In genomic region chr21:21175798-21176334, GRCh38 we compare ENCODE assay signal across 18 cellular contexts.
A peak's percentile ranks its signal among the peaks of the same experiment; 100 is the strongest.
DNase-seq lines count a peak whose midpoint lies in the region; ATAC-seq, FAIRE-seq and TF ChIP-seq lines count a peak whose summit lies in the region.
"Had no signal": no experiment of that assay in that cellular context is flagged by ENCODE, and none has a peak within 500 bp of the region (broad histone marks: within the 10 kb centered on the region; RNA-seq: fewer than 3 reads in every experiment).

No MANE protein-coding gene starts in this region.

- H3K36me3 Mint-ChIP-seq in astrocyte (ENCODE audit: low read depth, unreplicated experiment), result no peaks in the 10 kb centered on the region
- H3K36me3 Mint-ChIP-seq in natural killer cell, result no peaks in the 10 kb centered on the region
- H3K36me3 Mint-ChIP-seq in effector memory CD8-positive, alpha-beta T cell (ENCODE audit: insufficient read depth), result no peaks in the 10 kb centered on the region
- H3K36me3 Mint-ChIP-seq: mesothelial cell of epicardium, neural progenitor cell, T-cell, WTC11 had no signal

- H3K27me3 Mint-ChIP-seq in astrocyte (ENCODE audit: low read depth, unreplicated experiment), result no peaks in the 10 kb centered on the region
- H3K27me3 Mint-ChIP-seq in natural killer cell (ENCODE audit: low read depth in 2 of 2), result no peaks in the 10 kb centered on the region
- no peaks in the 10 kb centered on the region for H3K27me3 Mint-ChIP-seq in effector memory CD8-positive, alpha-beta T cell
- H3K27me3 Mint-ChIP-seq: T-cell had no signal

- no peak overlapping the region for H3K9ac ChIP-seq in astrocyte (ENCODE audit: low read length)
- H3K9ac ChIP-seq: neural progenitor cell had no signal

- no peak overlapping the region for H3K27ac Mint-ChIP-seq in astrocyte (ENCODE audit: unreplicated experiment)
- H3K27ac Mint-ChIP-seq in natural killer cell, result peak overlapping the region; percentile 21 to 49
- no peak overlapping the region for H3K27ac Mint-ChIP-seq in effector memory CD8-positive, alpha-beta T cell
- H3K27ac Mint-ChIP-seq: mesothelial cell of epicardium, neural progenitor cell, T-cell, WTC11 had no signal

- peak overlapping the region; percentile 34 for H2AFZ ChIP-seq in astrocyte (ENCODE audit: low read depth, low read length)
- H2AFZ ChIP-seq: neural progenitor cell had no signal

- H3K9me3 Mint-ChIP-seq in astrocyte (ENCODE audit: unreplicated experiment) (no peaks in the 10 kb centered on the region), natural killer cell (no peaks in the 10 kb centered on the region)
- peaks cover 6 to 7% of the 10 kb centered on the region in 2 donors for H3K9me3 Mint-ChIP-seq in effector memory CD8-positive, alpha-beta T cell
- H3K9me3 Mint-ChIP-seq: mesothelial cell of epicardium, neural progenitor cell, T-cell, WTC11 had no signal

- ATAC-seq in natural killer cell, result no peak
- no peak for ATAC-seq in effector memory CD8-positive, alpha-beta T cell (replicated peaks)
- ATAC-seq: left cardiac atrium, T-cell, WTC11 had no signal

- intact Hi-C loops in natural killer cell (cut with micrococcal nuclease), result no loop called here

- no peaks in the 10 kb centered on the region for H3K9me3 ChIP-seq in MG63
- H3K9me3 ChIP-seq in astrocyte (ENCODE audit: insufficient read depth, low read depth, low read length), result no peaks in the 10 kb centered on the region

- no peak for FAIRE-seq in astrocyte (lab: Jason Lieb, UNC)

- DNase-seq in NCI-H2227 treated with DMSO at 0.1 percent for 48 hours (lab: John Stamatoyannopoulos, UW) (peak; percentile 67), NCI-H2227 (lab: John Stamatoyannopoulos, UW; ENCODE audit: unreplicated experiment) (no peak), MG63 (no peak), astrocyte (ENCODE audit: low read depth) (no peak), natural killer cell (no peak), T1000 (lab: John Stamatoyannopoulos, UW) (no peak), NCI-H1105 treated with DMSO at 0.1 percent for 48 hours (lab: John Stamatoyannopoulos, UW) (no peak)
- DNase-seq in effector memory CD8-positive, alpha-beta T cell, result no peak
- DNase-seq: activated effector memory CD4-positive, alpha-beta T cell treated with Interleukin-2 at 50 U/mL for 16 hours; amygdala; DMS153; left cardiac atrium; NCI-H1436; T-cell had no signal

- no peaks in the 10 kb centered on the region for H3K79me2 ChIP-seq in astrocyte (ENCODE audit: insufficient read depth, low read length)

- H3K4me1 Mint-ChIP-seq in astrocyte (ENCODE audit: low read depth, unreplicated experiment) (no peaks in the 10 kb centered on the region), natural killer cell (peaks cover 7 to 23% of the 10 kb centered on the region in 2 donors)
- no peaks in the 10 kb centered on the region for H3K4me1 Mint-ChIP-seq in effector memory CD8-positive, alpha-beta T cell (ENCODE audit: low read depth in 2 of 2)
- H3K4me1 Mint-ChIP-seq: neural progenitor cell, WTC11 had no signal

- peak overlapping the region; percentile 60 for H3K4me2 ChIP-seq in astrocyte (ENCODE audit: low read length)
- H3K4me2 ChIP-seq: neural progenitor cell had no signal

- TF ChIP-seq CTCF in astrocyte (IDR thresholded peaks at IDR 0.05; ENCODE audit: insufficient read depth, low read depth, low read length) (no peak), natural killer cell (IDR thresholded peaks at IDR 0.05) (no peak)

- H4K20me1 ChIP-seq in astrocyte (ENCODE audit: insufficient read depth, low read length), result no peaks in the 10 kb centered on the region

- H3K36me3 ChIP-seq in MG63 (no peaks in the 10 kb centered on the region), astrocyte (ENCODE audit: insufficient read depth, low read length) (no peaks in the 10 kb centered on the region)
- H3K36me3 ChIP-seq: neural progenitor cell had no signal

- no peaks in the 10 kb centered on the region for H3K27me3 ChIP-seq in MG63
- no peaks in the 10 kb centered on the region for H3K27me3 ChIP-seq in astrocyte (ENCODE audit: insufficient read depth, low read length)
- H3K27me3 ChIP-seq: neural progenitor cell had no signal

- no peaks in the 10 kb centered on the region for H3K4me1 ChIP-seq in astrocyte (ENCODE audit: insufficient read depth, low read length)
- H3K4me1 ChIP-seq: neural progenitor cell had no signal

- H3K27ac ChIP-seq in astrocyte (ENCODE audit: low read depth, low read length), result no peak overlapping the region
- H3K27ac ChIP-seq: 22Rv1, neural progenitor cell had no signal

- H3K4me3 Mint-ChIP-seq in astrocyte (ENCODE audit: unreplicated experiment), result no peak overlapping the region
- H3K4me3 Mint-ChIP-seq in natural killer cell, result no peak overlapping the region
- H3K4me3 Mint-ChIP-seq in effector memory CD8-positive, alpha-beta T cell, result no peak overlapping the region
- H3K4me3 Mint-ChIP-seq: mesothelial cell of epicardium, neural progenitor cell, T-cell, WTC11 had no signal

- H3K4me3 ChIP-seq in MG63 (peak overlapping the region; percentile 24), astrocyte (ENCODE audit: insufficient read depth, low read depth, low read length) (peak overlapping the region; percentile 18)
- H3K4me3 ChIP-seq: neural progenitor cell had no signal

Comparison
In these comparisons a context has a peak if more than half of its experiments do, and no peak if none do; other contexts are left out.
1. H3K27ac Mint-ChIP-seq: peak in natural killer cell (2 of 2); none in astrocyte (single experiment) and effector memory CD8-positive, alpha-beta T cell (0 of 2).